12 cellular contexts compared by ENCODE assay signal in the genomic region with DNA sequence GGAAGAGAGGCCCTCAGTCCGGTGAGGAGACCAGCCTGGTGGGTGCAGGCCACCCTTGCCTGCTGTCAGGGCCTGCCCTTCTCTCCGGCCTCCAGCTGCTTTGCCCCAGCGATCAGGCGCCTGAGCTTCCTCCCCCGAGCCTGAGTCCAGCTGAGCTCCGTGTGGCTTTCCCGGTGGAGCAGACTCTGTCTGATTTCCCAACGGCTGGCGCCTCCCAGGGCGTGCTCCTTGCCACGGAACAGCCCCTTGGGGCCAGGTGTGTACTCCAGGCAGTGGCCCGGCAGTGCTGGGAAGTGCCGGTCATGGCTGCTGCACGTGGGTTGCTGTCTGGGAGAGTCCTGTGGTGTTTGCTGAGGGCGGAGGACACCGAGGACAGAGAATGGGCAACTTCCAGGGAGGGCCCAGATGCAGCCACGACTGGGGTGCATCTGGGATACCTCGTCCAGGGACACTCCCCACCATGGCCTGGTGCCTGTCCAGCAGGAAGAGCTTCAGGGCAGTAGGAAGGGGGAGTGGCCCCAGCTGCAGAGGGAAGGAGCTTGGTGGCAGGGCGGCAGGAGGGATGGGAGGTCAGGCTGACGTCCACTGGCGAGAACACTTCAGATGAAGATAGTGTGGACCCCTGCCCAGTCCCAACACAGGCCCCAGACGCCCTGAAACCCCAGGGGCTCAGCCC. TPM values are rescaled to one million over a fixed set of nuclear protein-coding genes. Genes with fewer than 3 reads are reported as not detected.
A peak's percentile ranks its signal among the peaks of the same experiment; 100 is the strongest.
DNase-seq lines count a peak whose midpoint lies in the region; ATAC-seq and TF ChIP-seq lines count a peak whose summit lies in the region.
"Had no signal": no experiment of that assay in that cellular context is flagged by ENCODE, and none has a peak within 500 bp of the region (broad histone marks: within the 10 kb centered on the region; RNA-seq: fewer than 3 reads in every experiment).

No MANE protein-coding gene starts in this region.

- H3K27me3 ChIP-seq in SU-DHL-6 (ENCODE audit: low read length) = no peaks in the 10 kb centered on the region
- no peaks in the 10 kb centered on the region for H3K27me3 ChIP-seq in subcutaneous abdominal adipose tissue (ENCODE audit: control insufficient read depth in 5 of 5, insufficient read depth in 4 of 5, low read length in 5 of 5)

- peak overlapping the region; percentile 76; the same call in 1 of the 2 replicates for H3K27ac ChIP-seq in SU-DHL-6 (ENCODE audit: low read depth, low read length)
- peak overlapping the region; percentile 69 for H3K27ac ChIP-seq in subcutaneous abdominal adipose tissue (ENCODE audit: low read depth, low read length)
- H3K27ac ChIP-seq: prostate gland had no signal

- H4K20me1 ChIP-seq in SU-DHL-6 (ENCODE audit: low read depth, low read length) = no peaks in the 10 kb centered on the region

- H3K79me2 ChIP-seq in SU-DHL-6 (ENCODE audit: insufficient read depth, low read length) = no peaks in the 10 kb centered on the region

- H3F3A ChIP-seq in SU-DHL-6 (ENCODE audit: insufficient read depth) = peaks cover 9% of the 10 kb centered on the region

- H3K9ac ChIP-seq in SU-DHL-6 (ENCODE audit: low read length) (0 out of 2 replicates have a peak overlapping the region, but pooled peaks have one; percentile 18), subcutaneous abdominal adipose tissue (ENCODE audit: low read length in 5 of 5) (peak overlapping the region in 3 of 5 donors; percentile 28 to 63 (median 35))

- H3K36me3 ChIP-seq in SU-DHL-6 (ENCODE audit: low read length) (no peaks in the 10 kb centered on the region), subcutaneous abdominal adipose tissue (ENCODE audit: control insufficient read depth in 5 of 5, insufficient read depth in 5 of 5, low read length in 5 of 5) (no peaks in the 10 kb centered on the region)
- H3K36me3 ChIP-seq: prostate gland had no signal

- peaks cover 5 to 83% (median 64%) of the 10 kb centered on the region in 5 donors for H3K4me1 ChIP-seq in subcutaneous abdominal adipose tissue (ENCODE audit: control insufficient read depth in 5 of 5, insufficient read depth in 5 of 5, low read length in 5 of 5)

- H3K9me2 ChIP-seq in SU-DHL-6 (replicated peaks; ENCODE audit: insufficient read depth, low read length) = no peaks in the 10 kb centered on the region

- DNase-seq in Daoy (ENCODE audit: low read depth) (peak; percentile 34), kidney glomerular epithelial cell (lab: John Stamatoyannopoulos, UW) (peak; percentile 27), foreskin melanocyte (no peak), superior temporal gyrus (ENCODE audit: extremely low spot score) (no peak), DMS79 treated with DMSO at 0.1 percent for 48 hours (lab: John Stamatoyannopoulos, UW) (no peak)
- DNase-seq: activated naive CD8-positive, alpha-beta T cell treated with anti-CD3 and anti-CD28 coated beads for 36 hours; GOT3; NCI-H1694 had no signal

- no peak for TF ChIP-seq CTCF in SU-DHL-6 (IDR thresholded peaks at IDR 0.05; ENCODE audit: insufficient read depth, low read length, poor library complexity, severe bottlenecking)

- H2AFZ ChIP-seq in SU-DHL-6 (ENCODE audit: low read depth, low read length, severe bottlenecking) = no peak overlapping the region

- H3K9me3 ChIP-seq in SU-DHL-6 (ENCODE audit: insufficient read depth, low read length) (no peaks in the 10 kb centered on the region), subcutaneous abdominal adipose tissue (ENCODE audit: control insufficient read depth in 5 of 5, low read length in 5 of 5) (no peaks in the 10 kb centered on the region)
- H3K9me3 ChIP-seq: prostate gland had no signal

- H3K4me2 ChIP-seq in SU-DHL-6 (ENCODE audit: low read depth, low read length, poor library complexity, severe bottlenecking) = no peak overlapping the region

- no peak for ATAC-seq in HG02588 (IDR thresholded peaks at IDR 0.05; ENCODE audit: unreplicated experiment)

- no peak overlapping the region for H3K4me3 ChIP-seq in SU-DHL-6 (ENCODE audit: insufficient read depth, low read length, poor library complexity, severe bottlenecking)
- peak overlapping the region in 2 of 5 donors; percentile 2 to 20 for H3K4me3 ChIP-seq in subcutaneous abdominal adipose tissue (ENCODE audit: low read depth in 1 of 5, low read length in 5 of 5)
- H3K4me3 ChIP-seq: prostate gland had no signal

RNA-seq across cellular contexts. Expression of gene METRNL, which starts 22.5 kb away (rescaled TPM):
- 26.9 and 35.5 TPM in 2 replicates for total RNA-seq in Daoy (2014; rRNA removed; shearing (Covaris generic))

Comparison
In these comparisons a context has a peak if more than half of its experiments do, and no peak if none do; other contexts are left out.
1. DNase-seq: peak in Daoy (single experiment) and kidney glomerular epithelial cell (single experiment); none in foreskin melanocyte (single experiment), superior temporal gyrus (single experiment) and DMS79 treated with DMSO at 0.1 percent for 48 hours (single experiment).